Comparison of ENCODE assay signal across 8 cellular contexts in genomic region chr14:73759714-73760597, GRCh38. TPM values are rescaled to one million over a fixed set of nuclear protein-coding genes. Genes with fewer than 3 reads are reported as not detected.
DNase-seq lines count a peak whose midpoint lies in the region; FAIRE-seq and TF ChIP-seq lines count a peak whose summit lies in the region.

No MANE protein-coding gene starts in this region.

- peak; percentile 97 for DNase-seq in H7
- DNase-seq in RWPE1 (ENCODE audit: low spot score), result peak; percentile 94
- DNase-seq in activated T-helper 9 cell treated with anti-CD3 and anti-CD28 coated beads, Interleukin-2, amount 50 U/mL, for 16 hours (ENCODE audit: low read depth), result peak; percentile 96
- DNase-seq in fibroblast of peridontal ligament (ENCODE audit: extremely low read depth), result peak; percentile 99
- DNase-seq in stimulated activated naive CD4-positive, alpha-beta T cell treated with Interleukin-2 at 50 U/mL for 16 hours (lab: John Stamatoyannopoulos, UW), result peak; percentile 96

- H3K9me3 ChIP-seq in Loucy (ENCODE audit: insufficient read depth, low read depth, low read length), result no peaks in the 10 kb centered on the region

- peak overlapping the region; percentile 98 for H3K27ac ChIP-seq in RWPE1

- H3K36me3 ChIP-seq in H7 (replicated peaks; ENCODE audit: control insufficient read depth, insufficient read depth, low read length) (no peaks in the 10 kb centered on the region), Loucy (ENCODE audit: insufficient read depth, low read length) (no peaks in the 10 kb centered on the region)

- H3K36me3 Mint-ChIP-seq in nephron (ENCODE audit: low read depth), result no peaks in the 10 kb centered on the region

- TF ChIP-seq CTCF in Loucy (conservative IDR thresholded peaks at IDR 0.05; ENCODE audit: low read length), result peak; percentile 13; the same call in 1 of the 2 replicates
- TF ChIP-seq CTCF in RWPE1 (conservative IDR thresholded peaks at IDR 0.05; ENCODE audit: low read depth), result no peak
- TF ChIP-seq CTCF in nephron (IDR thresholded peaks at IDR 0.05; ENCODE audit: unreplicated experiment in 3 of 3), result peak in 1 of 3 experiments; percentile 21

- H3K79me2 ChIP-seq in Loucy (ENCODE audit: insufficient read depth, low read length), result peaks cover 98% of the 10 kb centered on the region

- POLR2A ChIA-PET in RWPE1 (lab: Yijun Ruan, JAX; ENCODE audit: low non-redundant PET), result interaction anchor here (0.6 to 3.2 kb wide), 7 partner anchors 12 to 92 kb away, joined by 3 to 16 read pairs (median 5); partner anchors contain the start of gene PTGR2

- H3K9ac ChIP-seq in Loucy (ENCODE audit: low read depth, low read length, poor library complexity, severe bottlenecking), result peak overlapping the region; percentile 88

- no peaks in the 10 kb centered on the region for H3K9me3 Mint-ChIP-seq in nephron

- no peaks in the 10 kb centered on the region for H3K9me2 ChIP-seq in Loucy (replicated peaks; ENCODE audit: low read depth, low read length)

- peaks cover 59% of the 10 kb centered on the region for H3K4me1 ChIP-seq in Loucy (ENCODE audit: insufficient read depth, low read length, poor library complexity, severe bottlenecking)

- H2AFZ ChIP-seq in Loucy (ENCODE audit: low read length), result peak overlapping the region; percentile 26; the same call in 1 of the 2 replicates

- H4K20me1 ChIP-seq in Loucy (ENCODE audit: insufficient read depth, low read length, poor library complexity, severe bottlenecking), result peaks cover 43% of the 10 kb centered on the region

- peaks cover 87% of the 10 kb centered on the region for H3K4me1 Mint-ChIP-seq in nephron

- 0 out of 2 replicates have a peak, but pooled peaks cover under 1% of the 10 kb centered on the region for H3F3A ChIP-seq in Loucy (ENCODE audit: low read depth)

- H3K27me3 ChIP-seq in H7 (ENCODE audit: control insufficient read depth, insufficient read depth, low read length), result peaks cover 10% of the 10 kb centered on the region
- H3K27me3 ChIP-seq in Loucy (ENCODE audit: insufficient read depth, low read length, poor library complexity, severe bottlenecking), result no peaks in the 10 kb centered on the region

- CTCF ChIA-PET in RWPE1 (lab: Yijun Ruan, JAX), result interaction anchor here (0.5 to 2.8 kb wide), 11 partner anchors 11 to 161 kb away, joined by 3 to 29 read pairs (median 3); no protein-coding TSS in a partner anchor

- H3K4me3 ChIP-seq in H7 (ENCODE audit: insufficient read depth, low read depth, low read length), result peak overlapping the region; percentile 69
- peak overlapping the region; percentile 82 for H3K4me3 ChIP-seq in Loucy (ENCODE audit: low read length, poor library complexity, severe bottlenecking)

- peak; percentile 60 for FAIRE-seq in G401.6 (lab: Jason Lieb, UNC)

- peak overlapping the region; percentile 80 to 85 (median 85) for H3K4me3 Mint-ChIP-seq in nephron

- H3K27me3 Mint-ChIP-seq in nephron (ENCODE audit: low read depth), result peaks cover 3% of the 10 kb centered on the region

- peak overlapping the region; percentile 78 for H3K4me2 ChIP-seq in Loucy (ENCODE audit: low read depth, low read length, poor library complexity, severe bottlenecking)

- peak overlapping the region; percentile 75 to 95 (median 93) for H3K27ac Mint-ChIP-seq in nephron

RNA-seq across cellular contexts. Expression of gene PNMA1, which starts 45.8 kb away (rescaled TPM):
- total RNA-seq in H7 (2014; rRNA removed; shearing (Covaris generic)), result 18.0 and 18.1 TPM in 2 replicates

Comparison
In these comparisons a context has a peak if more than half of its experiments do, and no peak if none do; other contexts are left out.
1. Peak in every context shown above with its lines: DNase-seq, H3K4me3 ChIP-seq and H3K27ac ChIP-seq.